In genomic region chr7:93043393-93043985, GRCh38 we compare ENCODE assay signal across 10 cellular contexts.
DNase-seq lines count a peak whose midpoint lies in the region; ATAC-seq, FAIRE-seq and TF ChIP-seq lines count a peak whose summit lies in the region.
"Had no signal": no experiment of that assay in that cellular context is flagged by ENCODE, and none has a peak within 500 bp of the region (broad histone marks: within the 10 kb centered on the region; RNA-seq: fewer than 3 reads in every experiment).

No MANE protein-coding gene starts in this region.

- intact Hi-C loops in left ventricle myocardium superior (cut with micrococcal nuclease), result loop anchor here (10.0 kb wide), 1 partner anchor 199 kb away; no protein-coding TSS in a partner anchor
- intact Hi-C loops in sigmoid colon (cut with DNase I), result no loop called here

- no peak overlapping the region for H3K23ac ChIP-seq in H9 (ENCODE audit: insufficient read length, low read depth, low read length)

- H2AFZ ChIP-seq in H9 (ENCODE audit: low read length), result no peak overlapping the region
- peak overlapping the region; percentile 81 for H2AFZ ChIP-seq in astrocyte (ENCODE audit: low read depth, low read length)

- H3K4me1 ChIP-seq in H9 (ENCODE audit: insufficient read depth, low read length) (no peaks in the 10 kb centered on the region; the same call in 1 of the 2 replicates), astrocyte (ENCODE audit: insufficient read depth, low read length) (peaks cover 22% of the 10 kb centered on the region), sigmoid colon (peaks cover 0 to 11% (median 4%) of the 10 kb centered on the region in 4 donors)

- peak; percentile 50 for DNase-seq in H9
- DNase-seq in astrocyte (ENCODE audit: low read depth), result peak; percentile 93
- DNase-seq in left ventricle myocardium superior, result peak; percentile 33
- no peak for DNase-seq in sigmoid colon
- no peak for DNase-seq in hypothalamus (lab: John Stamatoyannopoulos, UW)
- DNase-seq in stimulated activated CD4-positive, alpha-beta T cell treated with anti-CD3 and anti-CD28 coated beads, Interleukin-4, amount 100 ng/mL, for 24 hours, result no peak

- H3K27me3 Mint-ChIP-seq in H9 (ENCODE audit: low read depth) (peaks cover 36% of the 10 kb centered on the region), astrocyte (ENCODE audit: low read depth, unreplicated experiment) (no peaks in the 10 kb centered on the region)
- H3K27me3 Mint-ChIP-seq: stimulated activated memory B cell treated with anti-CD40 and anti-IgM and Interleukin-4, amounts not matched to agents 10 μg/mL and 1 μg/mL and 100 μg/mL, for 72 hours had no signal

- H3K9me3 Mint-ChIP-seq in H9 (no peaks in the 10 kb centered on the region; a peak in 2 of 5 replicates), astrocyte (ENCODE audit: unreplicated experiment) (no peaks in the 10 kb centered on the region)
- H3K9me3 Mint-ChIP-seq: stimulated activated memory B cell treated with anti-CD40 and anti-IgM and Interleukin-4, amounts not matched to agents 10 μg/mL and 1 μg/mL and 100 μg/mL, for 72 hours had no signal

- H2BK120ac ChIP-seq in H9 (ENCODE audit: low read depth, low read length, poor library complexity, severe bottlenecking), result no peak overlapping the region

- H3K79me2 ChIP-seq in H9 (ENCODE audit: insufficient read depth, low read length) (no peaks in the 10 kb centered on the region), astrocyte (ENCODE audit: insufficient read depth, low read length) (no peaks in the 10 kb centered on the region)

- H2BK20ac ChIP-seq in H9 (ENCODE audit: low read depth, low read length, poor library complexity, severe bottlenecking), result no peak overlapping the region

- H3K36me3 Mint-ChIP-seq in H9 (ENCODE audit: insufficient read depth in 1 of 3, low read depth in 3 of 3) (no peaks in the 10 kb centered on the region), astrocyte (ENCODE audit: low read depth, unreplicated experiment) (no peaks in the 10 kb centered on the region)
- H3K36me3 Mint-ChIP-seq: stimulated activated memory B cell treated with anti-CD40 and anti-IgM and Interleukin-4, amounts not matched to agents 10 μg/mL and 1 μg/mL and 100 μg/mL, for 72 hours had no signal

- no peak for TF ChIP-seq POLR2A in sigmoid colon (IDR thresholded peaks at IDR 0.05)

- no peak for TF ChIP-seq EP300 in sigmoid colon (IDR thresholded peaks at IDR 0.05)

- H2BK12ac ChIP-seq in H9 (ENCODE audit: insufficient read length, low read depth, low read length), result no peak overlapping the region

- no peak overlapping the region for H3K18ac ChIP-seq in H9 (ENCODE audit: insufficient read length, low read depth, low read length)

- H4K8ac ChIP-seq in H9 (replicated peaks; ENCODE audit: insufficient read length, low read depth, low read length), result no peak overlapping the region

- H3K4me3 Mint-ChIP-seq in H9, result peak overlapping the region; percentile 53 to 79
- no peak overlapping the region for H3K4me3 Mint-ChIP-seq in astrocyte (ENCODE audit: unreplicated experiment)
- H3K4me3 Mint-ChIP-seq: stimulated activated memory B cell treated with anti-CD40 and anti-IgM and Interleukin-4, amounts not matched to agents 10 μg/mL and 1 μg/mL and 100 μg/mL, for 72 hours had no signal

- no CpG with 5 or more reads among the region's 28 CpGs for WGBS in H9 (ENCODE audit: extremely low coverage, insufficient read length, low lambda C conversion rate)
- WGBS in sigmoid colon, 2 donors, result 54 to 73% methylated on average over 28 of the region's 28 CpGs

- H3K23me2 ChIP-seq in H9 (ENCODE audit: insufficient read length, low read depth, low read length, poor library complexity, severe bottlenecking), result peaks cover 5% of the 10 kb centered on the region

- H2AK5ac ChIP-seq in H9 (ENCODE audit: insufficient read length, low read length), result no peak overlapping the region

- peak; percentile 89 for FAIRE-seq in astrocyte (lab: Jason Lieb, UNC)
- FAIRE-seq: TTC549 had no signal

- H3K27ac Mint-ChIP-seq in H9 (peak overlapping the region; percentile 21 to 44 (median 35); a peak in 2 of 7 replicates), astrocyte (ENCODE audit: unreplicated experiment) (no peak overlapping the region)
- H3K27ac Mint-ChIP-seq: stimulated activated memory B cell treated with anti-CD40 and anti-IgM and Interleukin-4, amounts not matched to agents 10 μg/mL and 1 μg/mL and 100 μg/mL, for 72 hours had no signal

- H3K56ac ChIP-seq in H9 (ENCODE audit: insufficient read length, low read depth, low read length), result no peak overlapping the region

- TF ChIP-seq CTCF in H9 (conservative IDR thresholded peaks at IDR 0.05), result no peak
- TF ChIP-seq CTCF in astrocyte (IDR thresholded peaks at IDR 0.05; ENCODE audit: insufficient read depth, low read depth, low read length), result no peak
- no peak for TF ChIP-seq CTCF in sigmoid colon (IDR thresholded peaks at IDR 0.05)

- H3K4ac ChIP-seq in H9 (ENCODE audit: low read depth, low read length), result no peak overlapping the region

- H3K27ac ChIP-seq in H9 (ENCODE audit: insufficient read length, low read depth, low read length) (no peak overlapping the region), astrocyte (ENCODE audit: low read depth, low read length) (peak overlapping the region; percentile 90), sigmoid colon (peak overlapping the region in 1 of 4 donors; percentile 11)

- peak overlapping the region; percentile 70 for H3K4me2 ChIP-seq in H9 (ENCODE audit: insufficient read depth, insufficient read length, low read length)
- H3K4me2 ChIP-seq in astrocyte (ENCODE audit: low read length), result peak overlapping the region; percentile 86

- H3T11ph ChIP-seq in H9 (ENCODE audit: low read length), result no peak overlapping the region

- no peaks in the 10 kb centered on the region for H3K79me1 ChIP-seq in H9 (ENCODE audit: insufficient read depth, low read depth, low read length, poor library complexity, severe bottlenecking)

- H4K91ac ChIP-seq in H9 (ENCODE audit: insufficient read length, low read depth, low read length), result no peak overlapping the region

- peaks cover 36 to 42% of the 10 kb centered on the region in 2 experiments for H3K4me1 Mint-ChIP-seq in H9
- H3K4me1 Mint-ChIP-seq in astrocyte (ENCODE audit: low read depth, unreplicated experiment), result peaks cover 25% of the 10 kb centered on the region
- H3K4me1 Mint-ChIP-seq: stimulated activated memory B cell treated with anti-CD40 and anti-IgM and Interleukin-4, amounts not matched to agents 10 μg/mL and 1 μg/mL and 100 μg/mL, for 72 hours had no signal

- H3K9ac ChIP-seq in H9 (ENCODE audit: extremely low read depth, insufficient read length, low read length), result no peak overlapping the region
- H3K9ac ChIP-seq in astrocyte (ENCODE audit: low read length), result peak overlapping the region; percentile 78

- H3K4me3 ChIP-seq in astrocyte (ENCODE audit: insufficient read depth, low read depth, low read length) (peak overlapping the region; percentile 42), sigmoid colon (peak overlapping the region in 3 of 4 donors; percentile 24 to 37 (median 32))

- H3K27me3 ChIP-seq in H9 (ENCODE audit: insufficient read depth, low read length) (peaks cover 5% of the 10 kb centered on the region; the same call in 1 of the 2 replicates), astrocyte (ENCODE audit: insufficient read depth, low read length) (no peaks in the 10 kb centered on the region), sigmoid colon (no peaks in the 10 kb centered on the region)

- H3K36me3 ChIP-seq in astrocyte (ENCODE audit: insufficient read depth, low read length) (no peaks in the 10 kb centered on the region), sigmoid colon (no peaks in the 10 kb centered on the region)

- no peak overlapping the region for H2BK15ac ChIP-seq in H9 (ENCODE audit: low read depth, low read length)

- no peak overlapping the region for H4K5ac ChIP-seq in H9 (ENCODE audit: insufficient read length, low read depth, low read length)

- H4K20me1 ChIP-seq in H9 (ENCODE audit: control insufficient read depth, insufficient read depth, insufficient read length), result no peaks in the 10 kb centered on the region
- H4K20me1 ChIP-seq in astrocyte (ENCODE audit: insufficient read depth, low read length), result no peaks in the 10 kb centered on the region

- ATAC-seq in left ventricle myocardium superior (peak; percentile 50), GM21423 (IDR thresholded peaks at IDR 0.05; ENCODE audit: unreplicated experiment) (no peak), HG02852 (IDR thresholded peaks at IDR 0.05; ENCODE audit: unreplicated experiment) (no peak)
- ATAC-seq: stimulated activated memory B cell treated with anti-CD40 and anti-IgM and Interleukin-4, amounts not matched to agents 10 μg/mL and 1 μg/mL and 100 μg/mL, for 72 hours had no signal

- H3K9me3 ChIP-seq in H9 (ENCODE audit: control insufficient read depth, low read depth, low read length) (no peaks in the 10 kb centered on the region), astrocyte (ENCODE audit: insufficient read depth, low read depth, low read length) (no peaks in the 10 kb centered on the region), sigmoid colon (no peaks in the 10 kb centered on the region)

- no peak overlapping the region for H3K14ac ChIP-seq in H9 (ENCODE audit: insufficient read depth, low read length)

- no peak overlapping the region for H2BK5ac ChIP-seq in H9 (ENCODE audit: insufficient read length, low read length)

Comparison
In these comparisons a context has a peak if more than half of its experiments do, and no peak if none do; other contexts are left out.
1. DNase-seq: peak in H9 (single experiment), astrocyte (single experiment) and left ventricle myocardium superior (single experiment); none in sigmoid colon (single experiment), hypothalamus (0 of 51) and stimulated activated CD4-positive, alpha-beta T cell treated with anti-CD3 and anti-CD28 coated beads, Interleukin-4, amount 100 ng/mL, for 24 hours (single experiment).